ENCODE assay signal across 8 cellular contexts in genomic region chr9:125407974-125408900, GRCh38.
DNase-seq lines count a peak whose midpoint lies in the region; ATAC-seq and TF ChIP-seq lines count a peak whose summit lies in the region.

No MANE protein-coding gene starts in this region.

- peak; percentile 78 for DNase-seq in NCI-H1436 (lab: John Stamatoyannopoulos, UW)
- DNase-seq in NCI-H1436 treated with DMSO at 0.1 percent for 48 hours (lab: John Stamatoyannopoulos, UW): no peak
- DNase-seq in HT-29 (ENCODE audit: low spot score): peak; percentile 74
- DNase-seq in activated T-cell treated with anti-CD3 and anti-CD28 coated beads, Interleukin-2, amount 50 U/mL, for 48 hours: peak; percentile 87 to 89
- peak; percentile 60 to 72 for DNase-seq in fibroblast of lung (ENCODE audit: low read depth in 2 of 2)
- peak; percentile 33 to 85 (median 69) for DNase-seq in naive thymus-derived CD4-positive, alpha-beta T cell
- peak; percentile 55 to 56 for DNase-seq in stimulated activated CD8-positive, alpha-beta memory T cell treated with anti-CD3 and anti-CD28 coated beads, Interleukin-7, amount 100 ng/mL, for 48 hours (ENCODE audit: extremely low read depth in 1 of 2, low read depth in 1 of 2)

- peaks cover 0 to 2% (median 0%) of the 10 kb centered on the region in 11 donors for H3K9me3 Mint-ChIP-seq in naive thymus-derived CD4-positive, alpha-beta T cell

- H3K4me2 ChIP-seq in OCI-LY3 (ENCODE audit: low read length) (peak overlapping the region; percentile 88), fibroblast of lung (ENCODE audit: extremely low read depth, insufficient read depth, low read length) (peak overlapping the region; percentile 84)

- H3K79me2 ChIP-seq in OCI-LY3 (ENCODE audit: low read length): peaks cover 9% of the 10 kb centered on the region; the same call in 1 of the 2 replicates
- H3K79me2 ChIP-seq in fibroblast of lung (ENCODE audit: control insufficient read depth, insufficient read depth, low read length): no peaks in the 10 kb centered on the region

- peak; percentile 76 for TF ChIP-seq CTCF in OCI-LY3 (IDR thresholded peaks at IDR 0.05; ENCODE audit: low read depth, low read length)
- TF ChIP-seq CTCF in fibroblast of lung (conservative IDR thresholded peaks at IDR 0.05 in 1 of 2, IDR thresholded peaks at IDR 0.05 in 1 of 2; ENCODE audit: low read depth in 1 of 2, low read length in 2 of 2): peak; percentile 65 to 69

- H3K4me3 ChIP-seq in OCI-LY3 (ENCODE audit: low read length) (peak overlapping the region; percentile 96), fibroblast of lung (replicated peaks in 1 of 4; ENCODE audit: control extremely low read depth in 1 of 4, insufficient read depth in 1 of 4, low read depth in 3 of 4, low read length in 4 of 4) (peak overlapping the region; percentile 27 to 60 (median 39))
- H3K4me3 ChIP-seq in naive thymus-derived CD4-positive, alpha-beta T cell (ENCODE audit: low read length): peak overlapping the region; percentile 41

- H3K27me3 Mint-ChIP-seq in naive thymus-derived CD4-positive, alpha-beta T cell: peaks cover 15 to 38% (median 17%) of the 10 kb centered on the region in 5 donors

- no peak overlapping the region for H3K27ac Mint-ChIP-seq in naive thymus-derived CD4-positive, alpha-beta T cell

- peak; percentile 76 for ATAC-seq in naive thymus-derived CD4-positive, alpha-beta T cell

- H3K4me1 ChIP-seq in OCI-LY3 (ENCODE audit: low read length): peaks cover 20% of the 10 kb centered on the region
- no peaks in the 10 kb centered on the region for H3K4me1 ChIP-seq in fibroblast of lung (ENCODE audit: control insufficient read depth, extremely low read depth, insufficient read depth, low read length)
- H3K4me1 ChIP-seq in naive thymus-derived CD4-positive, alpha-beta T cell (ENCODE audit: control insufficient read depth in 2 of 2, insufficient read depth in 2 of 2, low read length in 2 of 2): no peaks in the 10 kb centered on the region

- peak overlapping the region; percentile 62 for H3K9ac ChIP-seq in OCI-LY3 (ENCODE audit: low read length)
- peak overlapping the region; percentile 62 for H3K9ac ChIP-seq in fibroblast of lung (ENCODE audit: insufficient read depth, low read length)

- H3K9me3 ChIP-seq in OCI-LY3 (ENCODE audit: insufficient read depth, low read length) (no peaks in the 10 kb centered on the region), fibroblast of lung (ENCODE audit: control insufficient read depth, insufficient read depth, low read depth, low read length) (no peaks in the 10 kb centered on the region)
- H3K9me3 ChIP-seq in naive thymus-derived CD4-positive, alpha-beta T cell (ENCODE audit: control insufficient read depth in 2 of 3, low read length in 3 of 3): no peaks in the 10 kb centered on the region

- peaks cover 0 to 15% (median 13%) of the 10 kb centered on the region in 7 donors for H3K4me1 Mint-ChIP-seq in naive thymus-derived CD4-positive, alpha-beta T cell

- H3K4me3 Mint-ChIP-seq in naive thymus-derived CD4-positive, alpha-beta T cell: peak overlapping the region; percentile 64 to 85 (median 72)

- intact Hi-C loops in naive thymus-derived CD4-positive, alpha-beta T cell (cut with micrococcal nuclease): loop anchor here (1.0 kb wide), 5 partner anchors 223 to 1083 kb away; no protein-coding TSS in a partner anchor

- H3K36me3 Mint-ChIP-seq in naive thymus-derived CD4-positive, alpha-beta T cell: peaks cover 0 to 7% (median 0%) of the 10 kb centered on the region in 5 donors

- H3K27me3 ChIP-seq in OCI-LY3 (ENCODE audit: low read depth, low read length) (no peaks in the 10 kb centered on the region), fibroblast of lung (ENCODE audit: control insufficient read depth, insufficient read depth, low read length) (no peaks in the 10 kb centered on the region)
- H3K27me3 ChIP-seq in naive thymus-derived CD4-positive, alpha-beta T cell (ENCODE audit: control insufficient read depth in 2 of 2, insufficient read depth in 2 of 2, low read length in 2 of 2): no peaks in the 10 kb centered on the region

- CTCF ChIA-PET in naive thymus-derived CD4-positive, alpha-beta T cell (lab: Charles Lee): interaction anchor here (0.6 to 1.4 kb wide), 9 partner anchors 107 to 1150 kb away, joined by 3 to 6 read pairs (median 3); no protein-coding TSS in a partner anchor

- H3K36me3 ChIP-seq in OCI-LY3 (replicated peaks; ENCODE audit: low read depth, low read length): no peaks in the 10 kb centered on the region
- no peaks in the 10 kb centered on the region for H3K36me3 ChIP-seq in fibroblast of lung (ENCODE audit: control insufficient read depth, insufficient read depth, low read length)
- no peaks in the 10 kb centered on the region for H3K36me3 ChIP-seq in naive thymus-derived CD4-positive, alpha-beta T cell (ENCODE audit: control insufficient read depth in 2 of 3, insufficient read depth in 3 of 3, low read length in 3 of 3)

- H4K20me1 ChIP-seq in OCI-LY3 (ENCODE audit: insufficient read depth, low read length): no peaks in the 10 kb centered on the region
- H4K20me1 ChIP-seq in fibroblast of lung (ENCODE audit: control insufficient read depth, extremely low read depth, insufficient read depth, low read length): no peaks in the 10 kb centered on the region

- H3K27ac ChIP-seq in OCI-LY3 (ENCODE audit: low read length) (no peak overlapping the region; the same call in 1 of the 2 replicates), fibroblast of lung (ENCODE audit: insufficient read depth, low read length) (peak overlapping the region; percentile 53)
- H3K27ac ChIP-seq in naive thymus-derived CD4-positive, alpha-beta T cell (ENCODE audit: low read depth, low read length): no peak overlapping the region

- POLR2A ChIA-PET in naive thymus-derived CD4-positive, alpha-beta T cell (lab: Charles Lee): no interaction called here

- H2AFZ ChIP-seq in OCI-LY3 (ENCODE audit: low read depth, low read length): peak overlapping the region; percentile 93
- peak overlapping the region; percentile 84 for H2AFZ ChIP-seq in fibroblast of lung (ENCODE audit: low read length)

Comparison
In these comparisons a context has a peak if more than half of its experiments do, and no peak if none do; other contexts are left out.
1. H3K4me3 ChIP-seq: peak in every context shown above with its lines; median percentile 96 in OCI-LY3; 41 in naive thymus-derived CD4-positive, alpha-beta T cell; 39 in fibroblast of lung.